9 cellular contexts compared by ENCODE assay signal in the genomic region with DNA sequence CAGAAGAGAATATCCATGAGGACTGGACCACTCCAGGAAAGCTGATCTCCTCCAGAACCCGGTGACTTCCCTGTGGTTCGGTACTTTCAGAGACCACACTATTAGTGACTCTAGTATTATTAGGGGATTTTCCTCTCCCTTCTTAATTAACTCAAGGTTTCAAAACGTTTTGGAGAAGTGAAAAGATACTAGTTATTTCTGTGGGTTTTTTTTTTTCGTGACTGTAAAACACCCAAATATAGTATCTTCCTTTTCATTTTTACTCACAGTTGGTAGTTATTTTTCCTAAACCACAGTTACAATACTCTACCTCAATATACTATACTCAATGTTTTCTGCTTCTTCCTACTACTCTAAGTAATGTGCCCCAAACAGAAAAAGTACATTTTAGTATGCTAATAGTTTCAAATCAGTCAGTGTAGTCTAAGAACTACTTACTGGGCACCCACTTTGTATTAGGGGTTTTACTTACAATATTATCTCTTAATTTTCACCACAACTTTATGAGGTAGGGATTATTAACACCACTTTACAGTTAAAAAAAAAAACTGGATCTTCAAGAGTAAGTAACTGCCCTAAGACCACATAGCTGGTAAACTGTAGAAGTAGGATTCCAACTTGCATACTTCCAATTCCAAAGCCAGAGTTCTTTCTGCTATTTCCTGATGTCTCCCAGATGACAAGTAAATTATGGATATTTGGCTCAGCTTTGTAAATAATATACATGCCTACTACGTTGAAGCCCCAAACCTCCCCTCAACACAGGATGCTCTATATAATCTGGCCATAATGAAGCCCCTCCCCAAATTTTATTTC. TPM values are rescaled to one million over a fixed set of nuclear protein-coding genes. Genes with fewer than 3 reads are reported as not detected.
A peak's percentile ranks its signal among the peaks of the same experiment; 100 is the strongest.
DNase-seq lines count a peak whose midpoint lies in the region; ATAC-seq, FAIRE-seq and TF ChIP-seq lines count a peak whose summit lies in the region.
"Had no signal": no experiment of that assay in that cellular context is flagged by ENCODE, and none has a peak within 500 bp of the region (broad histone marks: within the 10 kb centered on the region; RNA-seq: fewer than 3 reads in every experiment).

No MANE protein-coding gene starts in this region.

- peak overlapping the region; percentile 36 for H3K4me3 Mint-ChIP-seq in natural killer cell treated with Interleukin-12 subunit alpha and Interleukin-12 subunit beta and Interleukin-15 and Interleukin-18, amount 100 ng/mL, for 72 hours
- no peak overlapping the region for H3K4me3 Mint-ChIP-seq in natural killer cell
- H3K4me3 Mint-ChIP-seq: activated naive CD4-positive, alpha-beta T cell treated with anti-CD3 and anti-CD28 coated beads, Interleukin-2, amount 10 ng/mL, durations not matched to agents 7 days and 5 days had no signal

- no peak overlapping the region for H3K9ac ChIP-seq in MM.1S (ENCODE audit: low read length)

- H3K79me2 ChIP-seq in MM.1S (ENCODE audit: low read length), result no peaks in the 10 kb centered on the region

- H3K36me3 Mint-ChIP-seq in natural killer cell treated with Interleukin-12 subunit alpha and Interleukin-12 subunit beta and Interleukin-15 and Interleukin-18, amount 100 ng/mL, for 72 hours, result no peaks in the 10 kb centered on the region
- no peaks in the 10 kb centered on the region for H3K36me3 Mint-ChIP-seq in natural killer cell

- no peaks in the 10 kb centered on the region for H3K9me2 ChIP-seq in MM.1S (replicated peaks; ENCODE audit: insufficient read depth, low read length)

- H3K4me1 ChIP-seq in MM.1S (ENCODE audit: low read length), result peaks cover 10% of the 10 kb centered on the region; the same call in 1 of the 2 replicates
- H3K4me1 ChIP-seq in pancreas, result no peaks in the 10 kb centered on the region

- H3K9me3 ChIP-seq in MM.1S (replicated peaks; ENCODE audit: insufficient read depth, low read length), result no peaks in the 10 kb centered on the region
- H3K9me3 ChIP-seq in pancreas, result no peaks in the 10 kb centered on the region

- TF ChIP-seq CTCF in natural killer cell (IDR thresholded peaks at IDR 0.05) (no peak), MM.1S (IDR thresholded peaks at IDR 0.05; ENCODE audit: low read length) (no peak), pancreas (IDR thresholded peaks at IDR 0.05) (no peak)

- H3K27me3 Mint-ChIP-seq in natural killer cell treated with Interleukin-12 subunit alpha and Interleukin-12 subunit beta and Interleukin-15 and Interleukin-18, amount 100 ng/mL, for 72 hours, result peaks cover 0 to 14% of the 10 kb centered on the region in 2 donors
- peaks cover 4 to 19% of the 10 kb centered on the region in 2 donors for H3K27me3 Mint-ChIP-seq in natural killer cell (ENCODE audit: low read depth in 2 of 2)
- H3K27me3 Mint-ChIP-seq: activated naive CD4-positive, alpha-beta T cell treated with anti-CD3 and anti-CD28 coated beads, Interleukin-2, amount 10 ng/mL, durations not matched to agents 7 days and 5 days had no signal

- WGBS in pancreas, 2 donors, result 61 to 69% methylated on average over 5 of the region's 5 CpGs

- FAIRE-seq in pancreas (lab: Jason Lieb, UNC), result no peak

- H3K27me3 ChIP-seq in MM.1S (replicated peaks; ENCODE audit: insufficient read depth, low read length) (no peaks in the 10 kb centered on the region), pancreas (no peaks in the 10 kb centered on the region)

- no peak overlapping the region for H2AFZ ChIP-seq in MM.1S (ENCODE audit: low read length)

- H3F3A ChIP-seq in MM.1S (ENCODE audit: insufficient read depth, low read length), result no peaks in the 10 kb centered on the region

- no peak for DNase-seq in natural killer cell treated with Interleukin-12 subunit alpha and Interleukin-12 subunit beta and Interleukin-15 and Interleukin-18, amount 100 ng/mL, for 72 hours (ENCODE audit: low spot score)
- no peak for DNase-seq in natural killer cell
- DNase-seq in MM.1S, result peak; percentile 7
- no peak for DNase-seq in SHP77 (lab: John Stamatoyannopoulos, UW)
- no peak for DNase-seq in stimulated activated CD4-positive, alpha-beta T cell treated with anti-CD3 and anti-CD28 coated beads, Interleukin-4, amount 100 ng/mL, for 1 hour
- DNase-seq in pancreas, result no peak
- no peak for DNase-seq in GF-D8 (lab: John Stamatoyannopoulos, UW)
- DNase-seq: activated naive CD4-positive, alpha-beta T cell treated with anti-CD3 and anti-CD28 coated beads, Interleukin-2, amount 10 ng/mL, durations not matched to agents 7 days and 5 days had no signal

- H3K4me3 ChIP-seq in MM.1S (ENCODE audit: low read length), result no peak overlapping the region
- no peak overlapping the region for H3K4me3 ChIP-seq in pancreas

- peak overlapping the region in 1 of 2 donors; percentile 35 for H3K27ac Mint-ChIP-seq in natural killer cell treated with Interleukin-12 subunit alpha and Interleukin-12 subunit beta and Interleukin-15 and Interleukin-18, amount 100 ng/mL, for 72 hours
- no peak overlapping the region for H3K27ac Mint-ChIP-seq in natural killer cell
- H3K27ac Mint-ChIP-seq: activated naive CD4-positive, alpha-beta T cell treated with anti-CD3 and anti-CD28 coated beads, Interleukin-2, amount 10 ng/mL, durations not matched to agents 7 days and 5 days had no signal

- intact Hi-C loops in natural killer cell (cut with micrococcal nuclease), result no loop called here
- intact Hi-C loops in pancreas (cut with DNase I), result no loop called here

- peak overlapping the region; percentile 46 for H3K4me2 ChIP-seq in MM.1S (ENCODE audit: low read depth, low read length)

- no peaks in the 10 kb centered on the region for H3K36me3 ChIP-seq in MM.1S (replicated peaks; ENCODE audit: insufficient read depth, low read length)
- H3K36me3 ChIP-seq in pancreas, result no peaks in the 10 kb centered on the region

- peaks cover 4 to 22% of the 10 kb centered on the region in 2 donors for H3K4me1 Mint-ChIP-seq in natural killer cell treated with Interleukin-12 subunit alpha and Interleukin-12 subunit beta and Interleukin-15 and Interleukin-18, amount 100 ng/mL, for 72 hours (ENCODE audit: low read depth in 2 of 2)
- peaks cover 0 to 7% of the 10 kb centered on the region in 2 donors for H3K4me1 Mint-ChIP-seq in natural killer cell

- ATAC-seq in natural killer cell treated with Interleukin-12 subunit alpha and Interleukin-12 subunit beta and Interleukin-15 and Interleukin-18, amount 100 ng/mL, for 72 hours, result no peak
- ATAC-seq in natural killer cell (no peak), HG02642 (IDR thresholded peaks at IDR 0.05; ENCODE audit: poor library complexity, unreplicated experiment) (peak; percentile 59), pancreas (no peak)

- H3K9me3 Mint-ChIP-seq in natural killer cell treated with Interleukin-12 subunit alpha and Interleukin-12 subunit beta and Interleukin-15 and Interleukin-18, amount 100 ng/mL, for 72 hours, result no peaks in the 10 kb centered on the region
- no peaks in the 10 kb centered on the region for H3K9me3 Mint-ChIP-seq in natural killer cell

- peak overlapping the region; percentile 35; the same call in 1 of the 2 replicates for H3K27ac ChIP-seq in MM.1S (ENCODE audit: low read length)
- no peak overlapping the region for H3K27ac ChIP-seq in pancreas

- no peaks in the 10 kb centered on the region for H4K20me1 ChIP-seq in MM.1S (ENCODE audit: insufficient read depth, low read length)

RNA-seq across cellular contexts. Expression of gene SLC9A7, which starts 45.0 kb away (rescaled TPM):
- 1 to 10 TPM; 1.6 to 3.7 TPM for total RNA-seq in natural killer cell treated with Interleukin-12 subunit alpha and Interleukin-12 subunit beta and Interleukin-15 and Interleukin-18, amount 100 ng/mL, for 72 hours
- total RNA-seq in natural killer cell (1 to 10 TPM in 1 of 3 donors, under 1 TPM in 2; 0.39 to 1.1 (median 0.75) TPM), pancreas (10 to 100 TPM in 2 of 6 donors, 1 to 10 TPM in 4; 5.9 to 16.0 (median 7.4) TPM)
- polyA plus RNA-seq in pancreas, result 1 to 10 TPM; 2.2 to 2.9 TPM
